Comparison of ENCODE assay signal across 8 cellular contexts in the genomic region with DNA sequence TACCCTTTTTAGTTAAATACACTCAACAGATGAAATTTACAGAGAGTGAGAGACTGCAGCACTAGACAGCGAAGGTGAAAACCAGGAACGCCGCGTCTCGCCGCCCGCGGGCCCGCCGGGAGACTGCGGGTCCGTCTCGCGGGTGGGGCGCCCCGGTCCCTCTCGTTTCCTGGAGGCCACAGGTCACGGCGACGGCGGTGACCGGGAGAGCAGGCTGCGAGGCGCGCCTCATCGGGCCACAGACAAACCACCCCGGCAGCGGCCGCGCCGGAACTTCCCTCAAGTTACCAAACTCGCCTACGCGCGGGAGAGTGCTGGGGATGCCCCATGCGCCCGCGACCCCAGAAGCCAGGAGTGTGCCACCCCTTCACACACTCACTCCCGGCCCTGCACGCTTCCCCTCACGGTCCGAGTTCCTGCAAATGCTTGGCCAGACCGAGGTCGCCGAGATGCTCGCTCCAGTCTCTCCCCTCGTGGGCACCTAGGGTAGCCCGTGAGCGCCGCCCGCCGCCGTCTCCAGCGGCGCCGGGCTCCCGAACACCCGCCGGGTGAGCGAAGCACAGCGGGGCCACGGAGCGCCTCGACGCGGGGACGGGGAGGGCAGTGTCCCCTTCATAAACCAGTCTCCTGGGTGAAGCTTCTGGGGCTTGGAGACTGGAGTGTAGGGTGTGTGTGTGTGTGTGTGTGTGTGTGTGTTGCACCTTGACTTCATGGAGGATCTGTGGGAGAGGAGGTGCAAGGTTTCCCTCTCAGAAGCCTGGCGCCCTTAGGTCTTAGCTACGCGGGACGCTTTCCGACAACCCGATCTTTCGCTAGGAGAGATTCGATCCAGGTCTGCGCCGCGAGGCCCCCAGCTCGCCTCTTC. TPM values are rescaled to one million over a fixed set of nuclear protein-coding genes. Genes with fewer than 3 reads are reported as not detected.
DNase-seq lines count a peak whose midpoint lies in the region; ATAC-seq, FAIRE-seq and TF ChIP-seq lines count a peak whose summit lies in the region.

No MANE protein-coding gene starts in this region.

- TF ChIP-seq CTCF in Caco-2 (IDR thresholded peaks at IDR 0.05; ENCODE audit: insufficient read depth in 1 of 2, low read depth in 1 of 2, low read length in 1 of 2, severe bottlenecking in 1 of 2, unreplicated experiment in 1 of 2) (no peak), brain (conservative IDR thresholded peaks at IDR 0.05) (peak in 1 of 2 experiments; percentile 8)

- DNase-seq in Caco-2 (peak in 1 of 2 experiments; percentile 8), UCSD-AML1 (lab: John Stamatoyannopoulos, UW; ENCODE audit: unreplicated experiment) (peak; percentile 39), immature natural killer cell (peak; percentile 74 to 84 (median 84)), small intestine (no peak), A172 (ENCODE audit: low spot score) (no peak)

- intact Hi-C loops in Caco-2 (cut with micrococcal nuclease; ENCODE audit: unreplicated experiment), result no loop called here

- ATAC-seq in HG02798 (IDR thresholded peaks at IDR 0.05; ENCODE audit: poor library complexity, unreplicated experiment), result peak; percentile 27
- no peak for ATAC-seq in GM21528 (IDR thresholded peaks at IDR 0.05; ENCODE audit: low FRiP score, unreplicated experiment)

- H3K4me1 Mint-ChIP-seq in Caco-2 (ENCODE audit: low read depth, unreplicated experiment) (no peaks in the 10 kb centered on the region), brain (peaks cover 59% of the 10 kb centered on the region), immature natural killer cell (peaks cover 9 to 15% of the 10 kb centered on the region in 2 donors)

- H3K27ac ChIP-seq in small intestine (ENCODE audit: low read depth in 1 of 2, low read length in 1 of 2), result peak overlapping the region in 1 of 2 donors; percentile 78

- no peaks in the 10 kb centered on the region for H3K36me3 Mint-ChIP-seq in Caco-2 (ENCODE audit: insufficient read depth, unreplicated experiment)
- peaks cover 9% of the 10 kb centered on the region for H3K36me3 Mint-ChIP-seq in brain
- peaks cover 0 to 7% (median 0%) of the 10 kb centered on the region in 3 donors for H3K36me3 Mint-ChIP-seq in immature natural killer cell

- FAIRE-seq in small intestine (lab: Jason Lieb, UNC), result no peak

- H3K27ac Mint-ChIP-seq in Caco-2 (ENCODE audit: unreplicated experiment) (no peak overlapping the region), brain (peak overlapping the region; percentile 43 to 95 (median 92)), immature natural killer cell (peak overlapping the region; percentile 62 to 90 (median 82))

- H3K4me3 ChIP-seq in Caco-2 (ENCODE audit: low read depth, low read length), result peak overlapping the region; percentile 64
- H3K4me3 ChIP-seq in small intestine (ENCODE audit: low read depth in 1 of 2, low read length in 2 of 2), result peak overlapping the region; percentile 68 to 86

- no peaks in the 10 kb centered on the region for H3K9me3 ChIP-seq in Caco-2
- no peaks in the 10 kb centered on the region for H3K9me3 ChIP-seq in small intestine (ENCODE audit: control insufficient read depth, low read depth)

- H3K36me3 ChIP-seq in Caco-2 (ENCODE audit: control insufficient read depth, insufficient read depth, low read length) (no peaks in the 10 kb centered on the region), small intestine (ENCODE audit: control insufficient read depth in 2 of 2, insufficient read depth in 2 of 2, low read length in 2 of 2) (no peaks in the 10 kb centered on the region)

- H3K4me3 Mint-ChIP-seq in Caco-2 (ENCODE audit: unreplicated experiment), result peak overlapping the region; percentile 72
- H3K4me3 Mint-ChIP-seq in brain, result peak overlapping the region; percentile 89 to 96 (median 91)
- H3K4me3 Mint-ChIP-seq in immature natural killer cell, result peak overlapping the region; percentile 81 to 87 (median 83)

- CTCF ChIA-PET in Caco-2 (lab: Charles Lee), result interaction anchor here (0.7 to 1.6 kb wide), 2 partner anchors 10 to 184 kb away, joined by 3 to 6 read pairs; no protein-coding TSS in a partner anchor

- H3K27me3 Mint-ChIP-seq in Caco-2 (ENCODE audit: insufficient read depth, unreplicated experiment), result peaks cover 20% of the 10 kb centered on the region
- peaks cover 11% of the 10 kb centered on the region for H3K27me3 Mint-ChIP-seq in brain
- peaks cover 17 to 42% (median 25%) of the 10 kb centered on the region in 3 donors for H3K27me3 Mint-ChIP-seq in immature natural killer cell (ENCODE audit: low read depth in 3 of 3)

- H3K9me3 Mint-ChIP-seq in Caco-2 (ENCODE audit: unreplicated experiment) (no peaks in the 10 kb centered on the region), brain (no peaks in the 10 kb centered on the region), immature natural killer cell (no peaks in the 10 kb centered on the region)

- 1 to 3% (median 2%) methylated on average over 70 to 79 of the region's 79 CpGs for WGBS in small intestine, 3 donors

- peaks cover 7% of the 10 kb centered on the region; the same call in 1 of the 2 replicates for H3K4me1 ChIP-seq in Caco-2
- H3K4me1 ChIP-seq in small intestine (ENCODE audit: control insufficient read depth in 2 of 2, insufficient read depth in 1 of 2, low read depth in 1 of 2, low read length in 1 of 2), result peaks cover 0 to 4% of the 10 kb centered on the region in 2 donors

- POLR2A ChIA-PET in Caco-2 (lab: Charles Lee), result no interaction called here

- BruUV-seq in Caco-2 (replicated peaks; lab: Mats Ljungman, UMichigan), result no TSS peak

- H3K27me3 ChIP-seq in Caco-2 (replicated peaks; ENCODE audit: control insufficient read depth, insufficient read depth, low read length) (peaks cover 7% of the 10 kb centered on the region), small intestine (ENCODE audit: control insufficient read depth in 2 of 2, insufficient read depth in 2 of 2, low read length in 2 of 2) (peaks cover 2 to 5% of the 10 kb centered on the region in 2 donors)

RNA-seq across cellular contexts. Expression of a gene that starts 1.4 kb away (rescaled TPM):
- 0.32 and 0.43 TPM in 2 replicates for total RNA-seq in Caco-2 (2022)
- 4.5 TPM for polyA plus RNA-seq in brain (ENCODE audit: insufficient read depth, low read depth, low replicate concordance)
- polyA plus RNA-seq in immature natural killer cell, result 1 to 10 TPM; 2.3 to 8.1 (median 8.0) TPM
- polyA plus RNA-seq in small intestine, result under 1 TPM in 2 of 3 donors, not detected in 1; under 0.01 to 0.67 TPM
- 0.03 and 0.65 TPM in 2 replicates for total RNA-seq in A172 (2014; rRNA removed; shearing (Covaris generic))

Comparison
In these comparisons a context has a peak if more than half of its experiments do, and no peak if none do; other contexts are left out.
1. DNase-seq: peak in UCSD-AML1 (single experiment) and immature natural killer cell (3 of 3); none in small intestine (single experiment) and A172 (single experiment).
2. Peak in every context shown above with its lines, with median percentiles within 50 percentile points of each other: H3K4me3 Mint-ChIP-seq.